In genomic region chr10:125294109-125294508, GRCh38 we compare ENCODE assay signal across 19 cellular contexts.
DNase-seq lines count a peak whose midpoint lies in the region; ATAC-seq and TF ChIP-seq lines count a peak whose summit lies in the region.
"Had no signal": no experiment of that assay in that cellular context is flagged by ENCODE, and none has a peak within 500 bp of the region (broad histone marks: within the 10 kb centered on the region; RNA-seq: fewer than 3 reads in every experiment).

No MANE protein-coding gene starts in this region.

- H3K4me3 ChIP-seq in body of pancreas (no peak overlapping the region), psoas muscle (no peak overlapping the region)
- H3K4me3 ChIP-seq: HAP-1, SJCRH30 had no signal

- ATAC-seq in body of pancreas (peak; percentile 58), HG03469 (IDR thresholded peaks at IDR 0.05; ENCODE audit: unreplicated experiment) (no peak), psoas muscle (no peak)
- ATAC-seq: PC-3 had no signal

- WGBS in body of pancreas, 2 donors = 52 to 67% methylated on average over 2 of the region's 2 CpGs
- 87 to 91% (median 89%) methylated on average over 2 of the region's 2 CpGs for WGBS in psoas muscle, 3 donors

- H3K9me3 ChIP-seq in body of pancreas (no peaks in the 10 kb centered on the region), psoas muscle (peaks cover 4% of the 10 kb centered on the region)
- H3K9me3 ChIP-seq: HAP-1, SJCRH30 had no signal

- H3K36me3 ChIP-seq in body of pancreas (replicated peaks in 1 of 2; ENCODE audit: insufficient read depth in 1 of 2, low read depth in 2 of 2) = no peaks in the 10 kb centered on the region
- H3K36me3 ChIP-seq in psoas muscle (ENCODE audit: insufficient read depth in 1 of 2, low read depth in 1 of 2) = no peaks in the 10 kb centered on the region
- H3K36me3 ChIP-seq: HAP-1, SJCRH30 had no signal

- TF ChIP-seq POLR2A in body of pancreas (IDR thresholded peaks at IDR 0.05) = no peak

- intact Hi-C loops in body of pancreas (cut with DNase I) (no loop called here), psoas muscle (cut with DNase I) (no loop called here)

- H3K4me1 ChIP-seq in body of pancreas (no peaks in the 10 kb centered on the region), psoas muscle (no peaks in the 10 kb centered on the region)
- H3K4me1 ChIP-seq: HAP-1, SJCRH30 had no signal

- TF ChIP-seq CTCF in body of pancreas (IDR thresholded peaks at IDR 0.05) (no peak), psoas muscle (IDR thresholded peaks at IDR 0.05) (no peak)

- DNase-seq in NCI-H1092 treated with DMSO at 0.1 percent for 48 hours (lab: John Stamatoyannopoulos, UW) (peak; percentile 16), NCI-H1092 (lab: John Stamatoyannopoulos, UW) (no peak), DMS53 (lab: John Stamatoyannopoulos, UW) (peak; percentile 79), NCI-H510A (lab: John Stamatoyannopoulos, UW) (peak; percentile 31), body of pancreas (no peak), activated T-cell treated with anti-CD3 and anti-CD28 coated beads for 4 hours (no peak), psoas muscle (no peak)
- DNase-seq: AML-193, GF-D8, Kasumi-1, MM.1S, NCI-H187 treated with DMSO at 0.1 percent for 48 hours, NCI-H82, PC-3, RPMI8226, SJCRH30 had no signal

- H3K27ac ChIP-seq in body of pancreas (no peak overlapping the region), psoas muscle (no peak overlapping the region)
- H3K27ac ChIP-seq: 22Rv1, SJCRH30 had no signal

- H3K27me3 ChIP-seq in body of pancreas (no peaks in the 10 kb centered on the region), psoas muscle (ENCODE audit: insufficient read depth in 3 of 3, low read length in 2 of 3) (peaks cover 0 to 9% (median 6%) of the 10 kb centered on the region in 3 donors)
- H3K27me3 ChIP-seq: SJCRH30 had no signal

Comparison
In these comparisons a context has a peak if more than half of its experiments do, and no peak if none do; other contexts are left out.
1. DNase-seq: peak in NCI-H1092 treated with DMSO at 0.1 percent for 48 hours (single experiment), DMS53 (single experiment) and NCI-H510A (single experiment); none in NCI-H1092 (single experiment), body of pancreas (0 of 4), activated T-cell treated with anti-CD3 and anti-CD28 coated beads for 4 hours (single experiment) and psoas muscle (0 of 2).